22 cellular contexts compared by ENCODE assay signal in genomic region chr14:25944020-25944419, GRCh38.
"Had no signal": no experiment of that assay in that cellular context is flagged by ENCODE, and none has a peak within 500 bp of the region (broad histone marks: within the 10 kb centered on the region; RNA-seq: fewer than 3 reads in every experiment).

No MANE protein-coding gene starts in this region.

- H3K36me3 ChIP-seq: gastroesophageal sphincter, heart left ventricle, spleen, thoracic aorta had no signal

- H3K9me3 ChIP-seq: gastroesophageal sphincter, heart left ventricle, thoracic aorta had no signal

- H3K36me3 Mint-ChIP-seq: activated naive CD8-positive, alpha-beta T cell treated with anti-CD3 and anti-CD28 coated beads, Interleukin-2, amount 10 ng/mL, durations not matched to agents 7 days and 5 days; memory B cell; T-cell; type B pancreatic cell; WTC11 had no signal

- ATAC-seq: activated T-cell treated with anti-CD3 and anti-CD28 coated beads, Interleukin-2, amount 50 U/mL, for 4 hours; gastroesophageal sphincter; heart left ventricle; T-cell had no signal

- DNase-seq: activated CD4-positive, alpha-beta T cell treated with anti-CD3 and anti-CD28 coated beads, Interleukin-2, amount 50 U/mL, for 48 hours; activated CD8-positive, alpha-beta memory T cell treated with anti-CD3 and anti-CD28 coated beads, Interleukin-2, amount 50 U/mL, for 48 hours; activated naive CD4-positive, alpha-beta T cell treated with Interleukin-2 at 50 U/mL for 16 hours; activated naive CD8-positive, alpha-beta T cell treated with anti-CD3 and anti-CD28 coated beads, Interleukin-2, amount 10 ng/mL, durations not matched to agents 7 days and 5 days; activated T-cell treated with anti-CD3 and anti-CD28 coated beads, Interleukin-2, amount 50 U/mL, for 4 hours; amniotic stem cell; heart left ventricle; retina; spleen; stimulated activated CD4-positive, alpha-beta T cell treated with anti-CD3 and anti-CD28 coated beads, Interleukin-4, amount 100 ng/mL, for 1 hour; stimulated activated naive CD4-positive, alpha-beta T cell; T-cell had no signal

- H3K27ac Mint-ChIP-seq: activated naive CD8-positive, alpha-beta T cell treated with anti-CD3 and anti-CD28 coated beads, Interleukin-2, amount 10 ng/mL, durations not matched to agents 7 days and 5 days; memory B cell; progenitor cell of endocrine pancreas; T-cell; type B pancreatic cell; WTC11 had no signal

- H3K9me3 Mint-ChIP-seq: memory B cell, nephron, WTC11 had no signal

- H3K27me3 Mint-ChIP-seq: activated naive CD8-positive, alpha-beta T cell treated with anti-CD3 and anti-CD28 coated beads, Interleukin-2, amount 10 ng/mL, durations not matched to agents 7 days and 5 days; memory B cell; progenitor cell of endocrine pancreas; T-cell; type B pancreatic cell had no signal

- H3K4me3 Mint-ChIP-seq: activated naive CD8-positive, alpha-beta T cell treated with anti-CD3 and anti-CD28 coated beads, Interleukin-2, amount 10 ng/mL, durations not matched to agents 7 days and 5 days; activated T-cell treated with anti-CD3 and anti-CD28 coated beads, Interleukin-2, amount 50 U/mL, for 4 hours; memory B cell; nephron; T-cell; type B pancreatic cell; WTC11 had no signal

- H3K4me3 ChIP-seq: coronary artery, gastroesophageal sphincter, heart left ventricle, spleen, thoracic aorta had no signal

- FAIRE-seq: bronchial epithelial cell, islet of Langerhans had no signal

- H3K27ac ChIP-seq: coronary artery, gastroesophageal sphincter, heart left ventricle, spleen, thoracic aorta had no signal

- H3K4me1 Mint-ChIP-seq: activated naive CD8-positive, alpha-beta T cell treated with anti-CD3 and anti-CD28 coated beads, Interleukin-2, amount 10 ng/mL, durations not matched to agents 7 days and 5 days; memory B cell; T-cell; WTC11 had no signal

- H3K4me1 ChIP-seq: gastroesophageal sphincter, heart left ventricle, spleen had no signal

- H3K27me3 ChIP-seq: gastroesophageal sphincter, heart left ventricle, spleen had no signal
